Comparison of ENCODE assay signal across 1 cellular context in the genomic region with DNA sequence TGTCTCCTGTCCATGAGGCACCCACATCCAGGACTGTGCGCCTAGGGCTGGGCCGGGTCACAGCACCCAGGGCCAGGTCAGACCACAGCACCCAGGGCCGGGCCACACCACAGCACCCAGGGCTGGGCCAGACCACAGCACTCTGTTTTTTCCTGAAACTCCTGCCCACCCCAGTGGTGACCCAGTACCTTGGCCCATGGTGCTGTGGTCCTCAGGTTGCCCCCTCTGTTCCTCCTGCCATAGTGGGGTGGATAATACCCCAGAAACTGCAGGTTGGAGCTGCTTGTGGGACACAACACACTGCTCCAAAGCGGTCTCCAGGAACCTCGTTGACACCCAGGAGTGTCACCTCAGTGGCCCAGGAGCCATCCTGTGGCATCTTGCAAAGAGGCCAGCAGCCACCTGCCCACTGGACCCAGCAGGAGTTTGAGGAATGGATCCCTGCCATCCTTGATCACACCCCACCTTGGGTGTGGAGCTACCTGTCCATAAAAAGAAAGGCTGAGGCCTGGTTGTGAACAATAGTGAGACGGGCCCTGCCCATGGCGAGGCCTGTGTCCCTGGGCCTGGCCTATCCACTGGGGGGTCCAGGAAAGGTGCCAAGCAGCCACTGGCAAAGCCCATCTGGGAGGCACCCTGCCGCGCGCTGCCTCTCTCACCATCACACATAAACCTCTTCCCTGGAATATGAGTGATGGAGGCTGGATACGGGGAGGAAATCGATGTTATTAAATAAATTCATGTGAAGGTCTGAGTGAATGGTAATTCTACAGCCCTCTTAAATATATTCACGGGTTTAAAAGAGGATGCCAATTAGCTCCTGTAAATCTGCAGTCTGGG.
TF ChIP-seq lines count a peak whose summit lies in the region.

No MANE protein-coding gene starts in this region.

TF ChIP-seq in HepG2, 621 proteins besides CTCF, POLR2A, EP300 and RAD21 (continued from another document):
- TF ChIP-seq RAD51 (IDR thresholded peaks at IDR 0.05; ENCODE audit: borderline replicate concordance), result no peak
- TF ChIP-seq U2AF1 (optimal IDR thresholded peaks at IDR 0.05; ENCODE audit: low read depth, low read length), result no peak
